ENCODE assay signal across 19 cellular contexts in genomic region chr5:168209987-168210386, GRCh38.
"Had no signal": no experiment of that assay in that cellular context is flagged by ENCODE, and none has a peak within 500 bp of the region (broad histone marks: within the 10 kb centered on the region; RNA-seq: fewer than 3 reads in every experiment).

No MANE protein-coding gene starts in this region.

- ATAC-seq: activated CD8-positive, alpha-beta T cell treated with anti-CD3 and anti-CD28 coated beads, Interleukin-2, amount 10 ng/mL, durations not matched to agents 7 days and 5 days; gastroesophageal sphincter; lower lobe of right lung; right lobe of liver; stimulated activated naive B cell treated with anti-CD40 and anti-IgM and Interleukin-4, amounts not matched to agents 10 μg/mL and 1 μg/mL and 100 μg/mL, for 72 hours had no signal

- H3K4me1 ChIP-seq: breast epithelium, gastroesophageal sphincter, lower lobe of right lung, psoas muscle, right lobe of liver, spleen had no signal

- H3K36me3 ChIP-seq: breast epithelium, gastroesophageal sphincter, lower lobe of right lung, right lobe of liver, spleen, tibial artery had no signal

- H3K9me3 ChIP-seq: breast epithelium, gastroesophageal sphincter, lower lobe of right lung, psoas muscle, right lobe of liver, spleen, tibial artery had no signal

- DNase-seq: activated CD4-positive, alpha-beta T cell treated with anti-CD3 and anti-CD28 coated beads, Interleukin-2, amount 10 ng/mL, durations not matched to agents 7 days and 5 days; activated CD8-positive, alpha-beta T cell treated with anti-CD3 and anti-CD28 coated beads, Interleukin-2, amount 10 ng/mL, durations not matched to agents 7 days and 5 days; activated naive CD4-positive, alpha-beta T cell treated with Interleukin-2 at 50 U/mL for 16 hours; activated T-cell treated with anti-CD3 and anti-CD28 coated beads, Interleukin-2, amount 50 U/mL, for 24 hours; anterior cingulate cortex; cerebellar nuclear complex; effector CD4-positive, alpha-beta T cell; left cardiac atrium; lower lobe of right lung; naive B cell; psoas muscle; right lobe of liver; spleen; stimulated activated naive B cell treated with anti-CD40 and anti-IgM and Interleukin-4, amounts not matched to agents 10 μg/mL and 1 μg/mL and 100 μg/mL, for 72 hours; T-helper 1 cell; T-helper 9 cell; tibial artery had no signal

- H3K27ac ChIP-seq: breast epithelium, gastroesophageal sphincter, lower lobe of right lung, psoas muscle, right lobe of liver, spleen, tibial artery had no signal

- H3K4me3 ChIP-seq: breast epithelium, gastroesophageal sphincter, lower lobe of right lung, psoas muscle, right lobe of liver, spleen, tibial artery had no signal

- H3K27me3 ChIP-seq: breast epithelium, gastroesophageal sphincter, right lobe of liver, tibial artery had no signal
